Comparison of ENCODE assay signal across 20 cellular contexts in genomic region chr15:95174880-95175279, GRCh38.
DNase-seq lines count a peak whose midpoint lies in the region; ATAC-seq, FAIRE-seq and TF ChIP-seq lines count a peak whose summit lies in the region.
"Had no signal": no experiment of that assay in that cellular context is flagged by ENCODE, and none has a peak within 500 bp of the region (broad histone marks: within the 10 kb centered on the region; RNA-seq: fewer than 3 reads in every experiment).

No MANE protein-coding gene starts in this region.

- ATAC-seq in gastrocnemius medialis (peak; percentile 55 to 69), GM18511 (IDR thresholded peaks at IDR 0.05; ENCODE audit: unreplicated experiment) (no peak), HG02973 (IDR thresholded peaks at IDR 0.05; ENCODE audit: unreplicated experiment) (no peak)
- ATAC-seq: Panc1 had no signal

- H3K9me3 Mint-ChIP-seq in astrocyte (ENCODE audit: unreplicated experiment), result peaks cover 2% of the 10 kb centered on the region

- no peaks in the 10 kb centered on the region for H3K79me2 ChIP-seq in astrocyte (ENCODE audit: insufficient read depth, low read length)

- no peaks in the 10 kb centered on the region for H3K4me1 ChIP-seq in astrocyte (ENCODE audit: insufficient read depth, low read length)
- H3K4me1 ChIP-seq in gastrocnemius medialis, result no peaks in the 10 kb centered on the region
- H3K4me1 ChIP-seq: BE2C, testis had no signal

- H3K27me3 ChIP-seq in astrocyte (ENCODE audit: insufficient read depth, low read length) (no peaks in the 10 kb centered on the region), gastrocnemius medialis (no peaks in the 10 kb centered on the region)
- H3K27me3 ChIP-seq: BE2C, cardiac muscle cell, testis had no signal

- TF ChIP-seq CTCF in astrocyte (IDR thresholded peaks at IDR 0.05; ENCODE audit: insufficient read depth, low read depth, low read length), result no peak
- no peak for TF ChIP-seq CTCF in gastrocnemius medialis (IDR thresholded peaks at IDR 0.05 in 4 of 5, conservative IDR thresholded peaks at IDR 0.05 in 1 of 5)

- H3K4me3 Mint-ChIP-seq in astrocyte (ENCODE audit: unreplicated experiment), result no peak overlapping the region
- H3K4me3 Mint-ChIP-seq: activated CD4-positive, alpha-beta T cell treated with anti-CD3 and anti-CD28 coated beads, Interleukin-2, amount 10 ng/mL, durations not matched to agents 7 days and 5 days; activated naive CD4-positive, alpha-beta T cell treated with anti-CD3 and anti-CD28 coated beads, Interleukin-2, amount 50 U/mL, for 24 hours; HFFc6 had no signal

- no peaks in the 10 kb centered on the region for H3K36me3 Mint-ChIP-seq in astrocyte (ENCODE audit: low read depth, unreplicated experiment)
- H3K36me3 Mint-ChIP-seq: activated naive CD4-positive, alpha-beta T cell treated with anti-CD3 and anti-CD28 coated beads, Interleukin-2, amount 50 U/mL, for 24 hours had no signal

- H3K36me3 ChIP-seq in astrocyte (ENCODE audit: insufficient read depth, low read length) (no peaks in the 10 kb centered on the region), gastrocnemius medialis (no peaks in the 10 kb centered on the region)
- H3K36me3 ChIP-seq: BE2C, cardiac muscle cell had no signal

- peak; percentile 27 for DNase-seq in EH (ENCODE audit: low read depth)
- DNase-seq in astrocyte (ENCODE audit: low read depth), result peak; percentile 68
- DNase-seq in fibroblast of the conjunctiva (ENCODE audit: low read depth), result peak; percentile 24
- no peak for DNase-seq in gastrocnemius medialis
- DNase-seq in NCI-H226, result no peak
- DNase-seq in HuH-7.5 (ENCODE audit: low spot score), result no peak
- DNase-seq: activated CD4-positive, alpha-beta T cell treated with anti-CD3 and anti-CD28 coated beads, Interleukin-2, amount 10 ng/mL, durations not matched to agents 7 days and 5 days; BE2C; effector memory CD4-positive, alpha-beta T cell; HFFc6; midbrain; NCI-H1092 treated with DMSO at 0.1 percent for 48 hours; NCI-H774; testis had no signal

- no peak for TF ChIP-seq POLR2A in gastrocnemius medialis (IDR thresholded peaks at IDR 0.05)

- peaks cover 2% of the 10 kb centered on the region for H3K27me3 Mint-ChIP-seq in astrocyte (ENCODE audit: low read depth, unreplicated experiment)
- H3K27me3 Mint-ChIP-seq: activated CD4-positive, alpha-beta T cell treated with anti-CD3 and anti-CD28 coated beads, Interleukin-2, amount 10 ng/mL, durations not matched to agents 7 days and 5 days had no signal

- H3K4me2 ChIP-seq in astrocyte (ENCODE audit: low read length), result no peak overlapping the region

- no peaks in the 10 kb centered on the region for H3K9me3 ChIP-seq in astrocyte (ENCODE audit: insufficient read depth, low read depth, low read length)
- H3K9me3 ChIP-seq in gastrocnemius medialis, result no peaks in the 10 kb centered on the region
- H3K9me3 ChIP-seq: BE2C, testis had no signal

- H3K9ac ChIP-seq in astrocyte (ENCODE audit: low read length), result no peak overlapping the region

- H4K20me1 ChIP-seq in astrocyte (ENCODE audit: insufficient read depth, low read length), result no peaks in the 10 kb centered on the region

- intact Hi-C loops in gastrocnemius medialis (cut with DNase I; ENCODE audit: low total_unique reads), result no loop called here

- no peak overlapping the region for H2AFZ ChIP-seq in astrocyte (ENCODE audit: low read depth, low read length)

- in situ Hi-C loops in gastrocnemius medialis (cut with MboI; ENCODE audit: low sequenced_read_pairs in 4 of 4), result no loop called here

- no peak overlapping the region for H3K27ac ChIP-seq in astrocyte (ENCODE audit: low read depth, low read length)
- peak overlapping the region in 3 of 4 donors; percentile 5 to 48 (median 16) for H3K27ac ChIP-seq in gastrocnemius medialis
- H3K27ac ChIP-seq: cardiac muscle cell, SK-N-MC, testis had no signal

- H3K4me3 ChIP-seq in astrocyte (ENCODE audit: insufficient read depth, low read depth, low read length), result no peak overlapping the region
- no peak overlapping the region for H3K4me3 ChIP-seq in gastrocnemius medialis
- H3K4me3 ChIP-seq: cardiac muscle cell, SK-N-MC, testis had no signal

- no peaks in the 10 kb centered on the region for H3K4me1 Mint-ChIP-seq in astrocyte (ENCODE audit: low read depth, unreplicated experiment)
- H3K4me1 Mint-ChIP-seq: activated CD4-positive, alpha-beta T cell treated with anti-CD3 and anti-CD28 coated beads, Interleukin-2, amount 10 ng/mL, durations not matched to agents 7 days and 5 days; activated naive CD4-positive, alpha-beta T cell treated with anti-CD3 and anti-CD28 coated beads, Interleukin-2, amount 50 U/mL, for 24 hours had no signal

- FAIRE-seq in astrocyte (lab: Jason Lieb, UNC), result no peak

- H3K27ac Mint-ChIP-seq in astrocyte (ENCODE audit: unreplicated experiment), result no peak overlapping the region
- H3K27ac Mint-ChIP-seq: activated CD4-positive, alpha-beta T cell treated with anti-CD3 and anti-CD28 coated beads, Interleukin-2, amount 10 ng/mL, durations not matched to agents 7 days and 5 days; activated naive CD4-positive, alpha-beta T cell treated with anti-CD3 and anti-CD28 coated beads, Interleukin-2, amount 50 U/mL, for 24 hours; HFFc6 had no signal

Comparison
In these comparisons a context has a peak if more than half of its experiments do, and no peak if none do; other contexts are left out.
1. DNase-seq: peak in EH (single experiment), astrocyte (single experiment) and fibroblast of the conjunctiva (single experiment); none in gastrocnemius medialis (0 of 2), NCI-H226 (single experiment) and HuH-7.5 (single experiment).
2. ATAC-seq: peak in gastrocnemius medialis (2 of 2); none in GM18511 (single experiment) and HG02973 (single experiment).